33 cellular contexts compared by ENCODE assay signal in the genomic region with DNA sequence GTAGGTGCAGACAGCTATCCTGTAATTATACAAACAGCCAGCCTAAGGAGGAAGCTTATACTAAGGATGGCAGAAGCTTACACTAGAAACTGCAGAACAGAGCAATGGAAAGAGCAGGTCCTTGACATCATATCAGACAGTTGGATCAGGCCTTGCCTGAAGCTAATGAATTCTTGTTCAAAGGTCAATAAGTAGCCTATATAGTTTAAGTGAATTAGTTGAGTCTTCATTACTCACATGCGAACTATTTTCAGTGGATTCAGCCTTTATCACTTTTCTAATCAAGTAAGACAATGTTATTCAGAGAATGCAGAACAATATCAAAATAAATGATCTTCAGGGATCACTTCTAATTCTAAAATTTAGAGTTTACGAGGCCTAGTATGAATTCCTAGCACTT.
"Had no signal": no experiment of that assay in that cellular context is flagged by ENCODE, and none has a peak within 500 bp of the region (broad histone marks: within the 10 kb centered on the region; RNA-seq: fewer than 3 reads in every experiment).

No MANE protein-coding gene starts in this region.

- H3K4me1 ChIP-seq: adrenal gland, esophagus muscularis mucosa, foreskin keratinocyte, gastrocnemius medialis had no signal

- ATAC-seq: activated CD4-positive, CD25-positive, alpha-beta regulatory T cell treated with anti-CD3 and anti-CD28 coated beads, Interleukin-2, amount 50 U/mL, for 24 hours; activated CD8-positive, alpha-beta T cell treated with anti-CD3 and anti-CD28 coated beads for 36 hours; activated T-cell treated with anti-CD3 and anti-CD28 coated beads, Interleukin-2, amount 50 U/mL, for 4 hours; activated T-helper 17 cell treated with anti-CD3 and anti-CD28 coated beads, Interleukin-2, amount 50 U/mL, for 72 hours; body of pancreas; effector memory CD8-positive, alpha-beta T cell; foreskin keratinocyte; gastrocnemius medialis; T-helper 17 cell had no signal

- H3K27ac Mint-ChIP-seq: activated B cell treated with CpG ODN at 0.5 μM for 24 hours; activated CD8-positive, alpha-beta T cell treated with anti-CD3 and anti-CD28 coated beads for 36 hours; activated naive CD8-positive, alpha-beta T cell; activated T-helper 17 cell treated with anti-CD3 and anti-CD28 coated beads, Interleukin-2, amount 50 U/mL, for 72 hours; effector memory CD8-positive, alpha-beta T cell; T-helper 17 cell; T-helper 2 cell treated with Interferon-gamma antibody and Interleukin-4, amounts not matched to agents 5 μg/mL and 100 μg/mL, for 36 hours had no signal

- H3K9me3 ChIP-seq: adrenal gland, body of pancreas, gastrocnemius medialis had no signal

- H3K4me3 Mint-ChIP-seq: activated B cell treated with CpG ODN at 0.5 μM for 24 hours; activated CD8-positive, alpha-beta T cell treated with anti-CD3 and anti-CD28 coated beads for 36 hours; activated naive CD8-positive, alpha-beta T cell; activated T-cell treated with anti-CD3 and anti-CD28 coated beads, Interleukin-2, amount 50 U/mL, for 4 hours; activated T-helper 17 cell treated with anti-CD3 and anti-CD28 coated beads, Interleukin-2, amount 50 U/mL, for 72 hours; central memory CD8-positive, alpha-beta T cell; effector memory CD8-positive, alpha-beta T cell; T-helper 17 cell; T-helper 2 cell treated with Interferon-gamma antibody and Interleukin-4, amounts not matched to agents 5 μg/mL and 100 μg/mL, for 36 hours had no signal

- H3K4me1 Mint-ChIP-seq: activated T-helper 17 cell treated with anti-CD3 and anti-CD28 coated beads, Interleukin-2, amount 50 U/mL, for 72 hours; central memory CD8-positive, alpha-beta T cell; T-helper 17 cell had no signal

- H3K27me3 Mint-ChIP-seq: activated B cell treated with CpG ODN at 0.5 μM for 24 hours; activated CD8-positive, alpha-beta T cell treated with anti-CD3 and anti-CD28 coated beads for 36 hours; activated naive CD8-positive, alpha-beta T cell had no signal

- H3K27me3 ChIP-seq: adrenal gland, body of pancreas, esophagus muscularis mucosa, gastrocnemius medialis, heart left ventricle had no signal

- H3K9me3 Mint-ChIP-seq: activated CD8-positive, alpha-beta T cell treated with anti-CD3 and anti-CD28 coated beads for 36 hours; activated T-cell treated with anti-CD3 and anti-CD28 coated beads, Interleukin-2, amount 50 U/mL, for 4 hours; activated T-helper 17 cell treated with anti-CD3 and anti-CD28 coated beads, Interleukin-2, amount 50 U/mL, for 72 hours; central memory CD8-positive, alpha-beta T cell; effector memory CD8-positive, alpha-beta T cell; T-helper 2 cell treated with Interferon-gamma antibody and Interleukin-4, amounts not matched to agents 5 μg/mL and 100 μg/mL, for 36 hours had no signal

- H3K27ac ChIP-seq: adrenal gland, coronary artery, esophagus muscularis mucosa, foreskin keratinocyte, gastrocnemius medialis, WERI-Rb-1 had no signal

- DNase-seq: activated B cell treated with CpG ODN at 0.5 μM for 24 hours; activated CD4-positive, alpha-beta T cell treated with anti-CD3 and anti-CD28 coated beads for 48 hours; activated CD4-positive, alpha-beta T cell treated with anti-CD3 and anti-CD28 coated beads, Interleukin-2, amount 50 U/mL, for 1 hour; activated CD4-positive, alpha-beta T cell treated with anti-CD3 and anti-CD28 coated beads, Interleukin-2, amount 50 U/mL, for 48 hours; activated CD8-positive, alpha-beta memory T cell treated with anti-CD3 and anti-CD28 coated beads for 24 hours; activated CD8-positive, alpha-beta T cell treated with anti-CD3 and anti-CD28 coated beads for 36 hours; activated effector memory CD4-positive, alpha-beta T cell treated with Interleukin-2 at 50 U/mL for 16 hours; activated gamma-delta T cell treated with Interleukin-2 at 50 U/mL for 16 hours; activated naive CD4-positive, alpha-beta T cell treated with anti-CD3 and anti-CD28 coated beads, Interleukin-2, amount 50 U/mL, for 16 hours; activated naive CD4-positive, alpha-beta T cell treated with Interleukin-2 at 50 U/mL for 16 hours; activated T-cell treated with anti-CD3 and anti-CD28 coated beads, Interleukin-2, amount 50 U/mL, for 4 hours; amygdala; aorta; body of pancreas; dermis blood vessel endothelial cell; effector CD4-positive, alpha-beta T cell; effector memory CD8-positive, alpha-beta T cell; erythroblast; foreskin keratinocyte; gastrocnemius medialis; glutamatergic neuron; heart left ventricle; T-helper 17 cell; T1000; WERI-Rb-1 had no signal

- H3K4me3 ChIP-seq: adrenal gland, body of pancreas, coronary artery, esophagus muscularis mucosa, gastrocnemius medialis, heart left ventricle had no signal

- H3K36me3 ChIP-seq: adrenal gland, esophagus muscularis mucosa, gastrocnemius medialis, heart left ventricle, WERI-Rb-1 had no signal
